In genomic region chr17:36608794-36609497, GRCh38 we compare ENCODE assay signal across 8 cellular contexts. TPM values are rescaled to one million over a fixed set of nuclear protein-coding genes. Genes with fewer than 3 reads are reported as not detected.
DNase-seq lines count a peak whose midpoint lies in the region; ATAC-seq, FAIRE-seq and TF ChIP-seq lines count a peak whose summit lies in the region.

No MANE protein-coding gene starts in this region.

- intact Hi-C loops in left lung (cut with DNase I) (no loop called here), aorta (cut with DNase I) (no loop called here)

- no peaks in the 10 kb centered on the region for H3K27me3 ChIP-seq in bronchial epithelial cell (ENCODE audit: control insufficient read depth, insufficient read depth, low read length)
- H3K27me3 ChIP-seq in left lung = peaks cover 0 to 12% of the 10 kb centered on the region in 2 donors
- H3K27me3 ChIP-seq in aorta (ENCODE audit: control insufficient read depth in 1 of 2, insufficient read depth in 2 of 2, low read length in 1 of 2) = no peaks in the 10 kb centered on the region

- H3K4me3 ChIP-seq in bronchial epithelial cell (ENCODE audit: low read depth, low read length) = no peak overlapping the region
- H3K4me3 ChIP-seq in left lung = no peak overlapping the region
- no peak overlapping the region for H3K4me3 ChIP-seq in aorta (ENCODE audit: low read length in 2 of 2)

- no peak for FAIRE-seq in bronchial epithelial cell (lab: Jason Lieb, UNC)

- 29 to 31% methylated on average over 24 of the region's 24 CpGs for WGBS in aorta, 2 donors

- peaks cover 16% of the 10 kb centered on the region for H3K36me3 Mint-ChIP-seq in activated T-cell treated with anti-CD3 and anti-CD28 coated beads, Interleukin-2, amount 50 U/mL, for 4 hours (ENCODE audit: insufficient read depth)

- H3K9me3 ChIP-seq in left lung (no peaks in the 10 kb centered on the region), aorta (ENCODE audit: control insufficient read depth, low read length) (no peaks in the 10 kb centered on the region)

- peak; percentile 10 to 38 for ATAC-seq in activated T-cell treated with anti-CD3 and anti-CD28 coated beads, Interleukin-2, amount 50 U/mL, for 4 hours
- ATAC-seq in left lung = peak; percentile 81
- no peak for ATAC-seq in aorta (ENCODE audit: low FRiP score)

- TF ChIP-seq CTCF in bronchial epithelial cell (IDR thresholded peaks at IDR 0.05; ENCODE audit: insufficient read depth, low read length, severe bottlenecking) = peak; percentile 69
- TF ChIP-seq CTCF in left lung (IDR thresholded peaks at IDR 0.05) = peak in 1 of 2 donors; percentile 20

- peaks cover 0 to 21% of the 10 kb centered on the region in 2 donors for H3K4me1 ChIP-seq in left lung
- no peaks in the 10 kb centered on the region for H3K4me1 ChIP-seq in aorta (ENCODE audit: control insufficient read depth in 1 of 2, insufficient read depth in 2 of 2, low read length in 2 of 2)

- no peak overlapping the region for H3K4me3 Mint-ChIP-seq in activated T-cell treated with anti-CD3 and anti-CD28 coated beads, Interleukin-2, amount 50 U/mL, for 4 hours

- H3K36me3 ChIP-seq in bronchial epithelial cell (ENCODE audit: control insufficient read depth, insufficient read depth, low read length) (peaks cover 2% of the 10 kb centered on the region), left lung (no peaks in the 10 kb centered on the region), aorta (ENCODE audit: control insufficient read depth in 1 of 2, insufficient read depth in 2 of 2, low read length in 1 of 2) (no peaks in the 10 kb centered on the region)

- peaks cover 23% of the 10 kb centered on the region for H3K4me1 Mint-ChIP-seq in activated T-cell treated with anti-CD3 and anti-CD28 coated beads, Interleukin-2, amount 50 U/mL, for 4 hours (ENCODE audit: low read depth)

- no peaks in the 10 kb centered on the region for H3K27me3 Mint-ChIP-seq in activated T-cell treated with anti-CD3 and anti-CD28 coated beads, Interleukin-2, amount 50 U/mL, for 4 hours (ENCODE audit: low read depth)

- no peaks in the 10 kb centered on the region for H3K9me3 Mint-ChIP-seq in activated T-cell treated with anti-CD3 and anti-CD28 coated beads, Interleukin-2, amount 50 U/mL, for 4 hours

- no peak overlapping the region for H3K27ac ChIP-seq in left lung
- no peak overlapping the region for H3K27ac ChIP-seq in aorta (ENCODE audit: low read depth in 1 of 2, low read length in 2 of 2)

- DNase-seq in activated T-cell treated with anti-CD3 and anti-CD28 coated beads, Interleukin-2, amount 50 U/mL, for 4 hours = no peak
- no peak for DNase-seq in activated T-cell treated with anti-CD3 and anti-CD28 coated beads, Interleukin-2, amount 50 U/mL, for 48 hours
- DNase-seq in NCI-H345 treated with DMSO at 0.1 percent for 48 hours (lab: John Stamatoyannopoulos, UW; ENCODE audit: unreplicated experiment) (peak; percentile 63), bronchial epithelial cell (ENCODE audit: low read depth) (peak; percentile 71), left lung (peak in 1 of 2 donors; percentile 39), aorta (peak; percentile 63 to 80), HK-2 (ENCODE audit: unreplicated experiment) (no peak), NCI-H446 treated with DMSO at 0.1 percent for 48 hours (lab: John Stamatoyannopoulos, UW) (no peak)

RNA-seq across cellular contexts. Expression of gene MRM1, which starts 7.6 kb away (rescaled TPM):
- 10 to 100 TPM; 17.2 to 23.8 (median 22.4) TPM for total RNA-seq in activated T-cell treated with anti-CD3 and anti-CD28 coated beads, Interleukin-2, amount 50 U/mL, for 4 hours
- 3.2 and 6.1 TPM in 2 replicates for total RNA-seq in bronchial epithelial cell
- 1 to 10 TPM; 5.2 to 6.4 TPM for total RNA-seq in left lung
- total RNA-seq in aorta = 1 to 10 TPM; 2.7 to 3.6 TPM
- 1 to 10 TPM; 2.1 to 4.3 TPM for polyA plus RNA-seq in aorta

RNA-seq across cellular contexts. Expression of gene DHRS11, which starts 17.3 kb away (rescaled TPM):
- total RNA-seq in activated T-cell treated with anti-CD3 and anti-CD28 coated beads, Interleukin-2, amount 50 U/mL, for 4 hours = 10 to 100 TPM; 11.6 to 13.0 (median 12.0) TPM
- total RNA-seq in bronchial epithelial cell = 7.9 and 14.8 TPM in 2 replicates
- total RNA-seq in left lung = 10 to 100 TPM in 1 of 2 donors, 1 to 10 TPM in 1; 9.3 to 12.7 TPM
- 1 to 10 TPM; 6.0 to 6.5 TPM for total RNA-seq in aorta
- polyA plus RNA-seq in aorta = 10 to 100 TPM in 1 of 2 donors, 1 to 10 TPM in 1; 8.4 to 50.5 TPM

Comparison
In these comparisons a context has a peak if more than half of its experiments do, and no peak if none do; other contexts are left out.
1. DNase-seq: peak in NCI-H345 treated with DMSO at 0.1 percent for 48 hours (single experiment), bronchial epithelial cell (single experiment) and aorta (2 of 2); none in activated T-cell treated with anti-CD3 and anti-CD28 coated beads, Interleukin-2, amount 50 U/mL, for 4 hours (single experiment), activated T-cell treated with anti-CD3 and anti-CD28 coated beads, Interleukin-2, amount 50 U/mL, for 48 hours (0 of 2), HK-2 (single experiment) and NCI-H446 treated with DMSO at 0.1 percent for 48 hours (single experiment).